In genomic region chr5:142108432-142109355, GRCh38 we compare ENCODE assay signal across 1 cellular context.
TF ChIP-seq lines count a peak whose summit lies in the region.

Gene NDFIP1, plus strand, starts transcription at chr5:142108779. Its CDS starts 196 bp downstream, at chr5:142108975.

TF ChIP-seq in H1, 55 proteins besides CTCF, POLR2A, EP300 and RAD21 (continued from another document):
- no peak for TF ChIP-seq ATF2 (IDR thresholded peaks at IDR 0.05; ENCODE audit: low read length)
- no peak for TF ChIP-seq SUZ12 (IDR thresholded peaks at IDR 0.05; ENCODE audit: low read length)
- no peak for TF ChIP-seq ZNF274 (IDR thresholded peaks at IDR 0.05; ENCODE audit: borderline replicate concordance, extremely low read depth, low read length)
- TF ChIP-seq BRCA1 (IDR thresholded peaks at IDR 0.05; ENCODE audit: low read depth, low read length) = no peak
- peak; percentile 73 for TF ChIP-seq POLR2AphosphoS5 (IDR thresholded peaks at IDR 0.05; ENCODE audit: low read depth, low read length)
- TF ChIP-seq FOSL1 (IDR thresholded peaks at IDR 0.05; ENCODE audit: insufficient read depth, low read depth, low read length) = no peak
- no peak for TF ChIP-seq CBX5 (IDR thresholded peaks at IDR 0.05; ENCODE audit: low read depth, low read length)
- TF ChIP-seq RNF2 (IDR thresholded peaks at IDR 0.05; ENCODE audit: borderline replicate concordance, low read depth, low read length, missing control alignments, poor library complexity, severe bottlenecking) = no peak
- TF ChIP-seq SIX5 (IDR thresholded peaks at IDR 0.05; ENCODE audit: low read depth, low read length) = no peak
- TF ChIP-seq GTF2F1 (IDR thresholded peaks at IDR 0.05; ENCODE audit: borderline replicate concordance, low read depth, low read length) = no peak
- no peak for TF ChIP-seq SP1 (IDR thresholded peaks at IDR 0.05; ENCODE audit: low read depth, low read length)
- TF ChIP-seq PHF8 (conservative IDR thresholded peaks at IDR 0.05; ENCODE audit: low read depth, low read length) = peak; percentile 89
- no peak for TF ChIP-seq CTBP2 (IDR thresholded peaks at IDR 0.05; ENCODE audit: borderline replicate concordance, insufficient read depth, insufficient read length, low read length)
- peak; percentile 39 for TF ChIP-seq TAF7 (optimal IDR thresholded peaks at IDR 0.05; ENCODE audit: borderline replicate concordance, low read depth, low read length)
- no peak for TF ChIP-seq SIN3A (conservative IDR thresholded peaks at IDR 0.05 in 1 of 2, IDR thresholded peaks at IDR 0.05 in 1 of 2; ENCODE audit: low read depth in 1 of 2, low read length in 2 of 2)
- TF ChIP-seq MAFK (IDR thresholded peaks at IDR 0.05; ENCODE audit: low read depth, low read length) = no peak
- no peak for TF ChIP-seq RXRA (IDR thresholded peaks at IDR 0.05; ENCODE audit: insufficient read depth, low read depth, low read length)
- no peak for TF ChIP-seq TCF12 (IDR thresholded peaks at IDR 0.05; ENCODE audit: low read depth, low read length)
- TF ChIP-seq JUN (IDR thresholded peaks at IDR 0.05; ENCODE audit: low read depth, low read length) = no peak
- TF ChIP-seq HDAC2 (IDR thresholded peaks at IDR 0.05; ENCODE audit: borderline replicate concordance in 1 of 2, low read depth in 2 of 2, low read length in 2 of 2) = no peak
- TF ChIP-seq USF2 (IDR thresholded peaks at IDR 0.05; ENCODE audit: low read length) = no peak
- peak; percentile 82 for TF ChIP-seq YY1 (IDR thresholded peaks at IDR 0.05; ENCODE audit: low read depth, low read length)
- TF ChIP-seq POU5F1 (IDR thresholded peaks at IDR 0.05; ENCODE audit: low read depth, low read length) = no peak
- TF ChIP-seq KDM4A (IDR thresholded peaks at IDR 0.05; ENCODE audit: low read depth, low read length, severe bottlenecking) = peak; percentile 94
- no peak for TF ChIP-seq SIRT6 (IDR thresholded peaks at IDR 0.05; ENCODE audit: low read length)
- peak; percentile 10; the same call in 1 of the 2 replicates for TF ChIP-seq CREB1 (IDR thresholded peaks at IDR 0.05)
- no peak for TF ChIP-seq HDAC6 (IDR thresholded peaks at IDR 0.05; ENCODE audit: low read depth, low read length)
- TF ChIP-seq SP2 (IDR thresholded peaks at IDR 0.05; ENCODE audit: low read length) = no peak
- TF ChIP-seq CBX8 (IDR thresholded peaks at IDR 0.05; ENCODE audit: borderline replicate concordance, low read depth, low read length) = no peak
- TF ChIP-seq MAX (IDR thresholded peaks at IDR 0.05) = peak; percentile 78
- peak; percentile 86 for TF ChIP-seq TAF1 (IDR thresholded peaks at IDR 0.05; ENCODE audit: low read depth, low read length)
- no peak for TF ChIP-seq CHD7 (IDR thresholded peaks at IDR 0.05; ENCODE audit: insufficient replicate concordance, low read length)
- TF ChIP-seq TEAD4 (IDR thresholded peaks at IDR 0.05; ENCODE audit: low read depth, low read length) = no peak
- no peak for TF ChIP-seq NANOG (IDR thresholded peaks at IDR 0.05; ENCODE audit: insufficient read depth, low read depth, low read length, poor library complexity, severe bottlenecking)
- 0 out of 2 replicates have a peak, but pooled peaks have one; percentile 5 for TF ChIP-seq SRF (IDR thresholded peaks at IDR 0.05; ENCODE audit: low read depth, low read length)
- no peak for TF ChIP-seq EGR1 (IDR thresholded peaks at IDR 0.05; ENCODE audit: borderline replicate concordance, low read depth, low read length)
- TF ChIP-seq CHD1 (IDR thresholded peaks at IDR 0.05; ENCODE audit: low read depth, low read length) = no peak
- TF ChIP-seq BACH1 (IDR thresholded peaks at IDR 0.05; ENCODE audit: low read length) = no peak
- TF ChIP-seq EZH2 (IDR thresholded peaks at IDR 0.05; ENCODE audit: low read depth, low read length, severe bottlenecking) = no peak
- TF ChIP-seq RFX5 (IDR thresholded peaks at IDR 0.05; ENCODE audit: borderline replicate concordance, low read depth, low read length) = no peak
- peak; percentile 54 for TF ChIP-seq ASH2L (IDR thresholded peaks at IDR 0.05; ENCODE audit: low read length)
- TF ChIP-seq TBP (IDR thresholded peaks at IDR 0.05; ENCODE audit: low read depth, low read length) = peak; percentile 26; the same call in 1 of the 2 replicates
- TF ChIP-seq E2F6 (IDR thresholded peaks at IDR 0.05) = no peak; the same call in none of the 2 replicates
- TF ChIP-seq GABPA (IDR thresholded peaks at IDR 0.05; ENCODE audit: borderline replicate concordance, insufficient read depth, low read length) = no peak
- no peak for TF ChIP-seq CHD2 (IDR thresholded peaks at IDR 0.05; ENCODE audit: low read length)
- TF ChIP-seq RBBP5 (IDR thresholded peaks at IDR 0.05; ENCODE audit: borderline replicate concordance, low read depth, low read length) = peak; percentile 82; the same call in 1 of the 2 replicates
- TF ChIP-seq CEBPB (IDR thresholded peaks at IDR 0.05; ENCODE audit: low read depth, low read length) = no peak
- TF ChIP-seq ATF3 (IDR thresholded peaks at IDR 0.05; ENCODE audit: insufficient read depth, low read depth, low read length) = no peak
- TF ChIP-seq NRF1 (IDR thresholded peaks at IDR 0.05; ENCODE audit: low read depth, low read length) = no peak
- no peak for TF ChIP-seq SAP30 (IDR thresholded peaks at IDR 0.05; ENCODE audit: insufficient read depth, insufficient replicate concordance, low read length)
- no peak for TF ChIP-seq SP4 (IDR thresholded peaks at IDR 0.05; ENCODE audit: low read length)
- no peak for TF ChIP-seq BCL11A (IDR thresholded peaks at IDR 0.05; ENCODE audit: low read depth in 2 of 2, low read length in 2 of 2)
- 0 out of 2 replicates have a peak, but pooled peaks have one; percentile 19 for TF ChIP-seq KDM1A (IDR thresholded peaks at IDR 0.05; ENCODE audit: borderline replicate concordance, low read length)
